Comparison of ENCODE assay signal across 2 cellular contexts in the genomic region with DNA sequence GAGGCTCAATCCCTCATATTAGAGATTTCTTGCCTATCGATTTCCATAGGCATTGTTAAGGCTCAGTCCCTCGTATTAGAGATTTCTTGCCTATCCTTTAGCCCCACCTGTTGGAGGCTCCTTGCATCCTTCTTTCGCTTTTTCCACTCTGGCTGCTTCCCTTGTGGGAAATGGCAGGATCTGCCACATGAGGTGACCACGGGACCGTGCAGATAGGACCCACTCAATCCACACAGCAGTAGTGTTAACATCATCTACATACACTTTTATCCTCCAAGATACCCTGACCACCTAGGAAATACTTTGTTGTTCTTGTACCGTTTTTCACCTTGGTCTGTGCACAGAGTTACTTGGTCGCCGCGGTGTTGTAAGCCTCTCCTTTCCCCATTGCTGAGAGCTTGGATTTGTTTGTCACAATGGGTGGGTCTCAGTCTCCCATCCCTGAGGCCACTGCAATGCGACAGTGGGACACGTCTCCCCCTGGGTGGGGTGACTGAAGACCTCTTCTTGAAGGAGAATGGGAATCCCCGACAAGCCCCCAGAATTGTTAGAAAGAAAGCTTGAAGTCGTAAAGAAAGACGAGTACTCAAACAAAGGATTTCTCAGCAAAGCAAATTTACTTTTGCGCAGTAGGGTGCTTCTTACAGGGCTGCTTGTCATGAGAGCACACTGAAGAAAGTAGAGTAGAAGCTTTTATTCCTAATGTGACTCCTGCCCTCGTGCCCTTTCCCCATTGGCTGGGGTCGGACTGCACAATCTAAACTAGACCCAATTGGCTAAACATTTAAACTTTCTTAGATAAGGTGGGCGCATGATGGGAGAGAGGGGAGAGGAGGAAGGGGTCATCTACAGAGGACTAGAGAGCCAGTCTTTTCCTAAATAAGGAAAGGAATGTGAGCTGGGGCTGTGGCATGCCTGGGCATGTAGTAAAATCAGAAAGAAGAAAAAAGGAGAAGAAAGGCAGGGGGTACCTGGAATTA.
A peak's percentile ranks its signal among the peaks of the same experiment; 100 is the strongest.
TF ChIP-seq lines count a peak whose summit lies in the region.

No MANE protein-coding gene starts in this region.

TF ChIP-seq in GM12878, 131 proteins besides CTCF, POLR2A, EP300 and RAD21:
- TF ChIP-seq, protein P1, sequence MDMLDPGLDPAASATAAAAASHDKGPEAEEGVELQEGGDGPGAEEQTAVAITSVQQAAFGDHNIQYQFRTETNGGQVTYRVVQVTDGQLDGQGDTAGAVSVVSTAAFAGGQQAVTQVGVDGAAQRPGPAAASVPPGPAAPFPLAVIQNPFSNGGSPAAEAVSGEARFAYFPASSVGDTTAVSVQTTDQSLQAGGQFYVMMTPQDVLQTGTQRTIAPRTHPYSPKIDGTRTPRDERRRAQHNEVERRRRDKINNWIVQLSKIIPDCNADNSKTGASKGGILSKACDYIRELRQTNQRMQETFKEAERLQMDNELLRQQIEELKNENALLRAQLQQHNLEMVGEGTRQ (IDR thresholded peaks at IDR 0.05; ENCODE audit: borderline replicate concordance, low read depth, low read length), result no peak
- TF ChIP-seq, protein P2, sequence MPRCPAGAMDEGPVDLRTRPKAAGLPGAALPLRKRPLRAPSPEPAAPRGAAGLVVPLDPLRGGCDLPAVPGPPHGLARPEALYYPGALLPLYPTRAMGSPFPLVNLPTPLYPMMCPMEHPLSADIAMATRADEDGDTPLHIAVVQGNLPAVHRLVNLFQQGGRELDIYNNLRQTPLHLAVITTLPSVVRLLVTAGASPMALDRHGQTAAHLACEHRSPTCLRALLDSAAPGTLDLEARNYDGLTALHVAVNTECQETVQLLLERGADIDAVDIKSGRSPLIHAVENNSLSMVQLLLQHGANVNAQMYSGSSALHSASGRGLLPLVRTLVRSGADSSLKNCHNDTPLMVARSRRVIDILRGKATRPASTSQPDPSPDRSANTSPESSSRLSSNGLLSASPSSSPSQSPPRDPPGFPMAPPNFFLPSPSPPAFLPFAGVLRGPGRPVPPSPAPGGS (IDR thresholded peaks at IDR 0.05; ENCODE audit: borderline replicate concordance, insufficient read depth, low read depth, low read length, poor library complexity, severe bottlenecking), result no peak
- peak; percentile 15; the same call in 1 of the 2 replicates for TF ChIP-seq SMC3 (IDR thresholded peaks at IDR 0.05; ENCODE audit: borderline replicate concordance, low read length)

TF ChIP-seq in GM12891, 5 proteins besides CTCF, POLR2A, EP300 and RAD21:
- no peak for TF ChIP-seq PAX5 (IDR thresholded peaks at IDR 0.05; ENCODE audit: insufficient read depth, low read length, severe bottlenecking)
- no peak for TF ChIP-seq POLR2AphosphoS5 (IDR thresholded peaks at IDR 0.05; ENCODE audit: low read depth, low read length)
- no peak for TF ChIP-seq TAF1 (IDR thresholded peaks at IDR 0.05; ENCODE audit: low read depth, low read length)
- TF ChIP-seq SPI1 (IDR thresholded peaks at IDR 0.05; ENCODE audit: low read depth, low read length), result no peak
- no peak for TF ChIP-seq POU2F2 (IDR thresholded peaks at IDR 0.05; ENCODE audit: low read depth, low read length)
